ENCODE assay signal across 2 cellular contexts in genomic region chrX:105850100-105850499, GRCh38. TPM values are rescaled to one million over a fixed set of nuclear protein-coding genes. Genes with fewer than 3 reads are reported as not detected.
"Had no signal": no experiment of that assay in that cellular context is flagged by ENCODE, and none has a peak within 500 bp of the region (broad histone marks: within the 10 kb centered on the region; RNA-seq: fewer than 3 reads in every experiment).

No MANE protein-coding gene starts in this region.

RNA-seq across cellular contexts. Expression of gene NRK, which starts 27.8 kb away (rescaled TPM):
- total RNA-seq: GM23248, HFFc6 had no signal
- polyA plus RNA-seq: GM23248 had no signal
